Comparison of ENCODE assay signal across 8 cellular contexts in genomic region chr16:1342526-1343427, GRCh38. TPM values are rescaled to one million over a fixed set of nuclear protein-coding genes. Genes with fewer than 3 reads are reported as not detected.
DNase-seq lines count a peak whose midpoint lies in the region; ATAC-seq and TF ChIP-seq lines count a peak whose summit lies in the region.

No MANE protein-coding gene starts in this region.

- peak overlapping the region; percentile 66 to 83 (median 79) for H3K4me3 Mint-ChIP-seq in CD4-positive, alpha-beta memory T cell
- peak overlapping the region; percentile 78 for H3K4me3 Mint-ChIP-seq in activated CD4-positive, alpha-beta T cell treated with anti-CD3 and anti-CD28 coated beads, Interleukin-2, amount 10 ng/mL, durations not matched to agents 24 days and 14 days

- H3K4me3 ChIP-seq in CD4-positive, alpha-beta memory T cell (ENCODE audit: low read length in 2 of 2), result peak overlapping the region in 1 of 2 donors; percentile 63
- H3K4me3 ChIP-seq in lower leg skin (ENCODE audit: low read depth, poor library complexity, severe bottlenecking), result no peak overlapping the region

- H3K27ac ChIP-seq in CD4-positive, alpha-beta memory T cell (ENCODE audit: low read depth, low read length), result peak overlapping the region; percentile 15

- no peaks in the 10 kb centered on the region for H3K9me3 Mint-ChIP-seq in CD4-positive, alpha-beta memory T cell
- H3K9me3 Mint-ChIP-seq in activated CD4-positive, alpha-beta T cell treated with anti-CD3 and anti-CD28 coated beads, Interleukin-2, amount 10 ng/mL, durations not matched to agents 24 days and 14 days, result no peaks in the 10 kb centered on the region

- H3K36me3 Mint-ChIP-seq in CD4-positive, alpha-beta memory T cell, result peaks cover 0 to 5% of the 10 kb centered on the region in 2 donors
- no peaks in the 10 kb centered on the region for H3K36me3 Mint-ChIP-seq in activated CD4-positive, alpha-beta T cell treated with anti-CD3 and anti-CD28 coated beads, Interleukin-2, amount 10 ng/mL, durations not matched to agents 24 days and 14 days (ENCODE audit: low read depth)

- no peaks in the 10 kb centered on the region for H3K27me3 ChIP-seq in CD4-positive, alpha-beta memory T cell (ENCODE audit: insufficient read depth, low read length)

- POLR2A ChIA-PET in CD4-positive, alpha-beta memory T cell (lab: Charles Lee; ENCODE audit: partially characterized antibody), result interaction anchor here (0.7 to 2.3 kb wide), 9 partner anchors 8 to 79 kb away, joined by 3 to 16 read pairs (median 5); partner anchors contain the start of genes BAIAP3 and UBE2I

- intact Hi-C loops in CD4-positive, alpha-beta memory T cell (cut with micrococcal nuclease), result loop anchor here (1.0 to 2.0 kb wide), 3 partner anchors 9 to 42 kb away; partner anchors contain the start of genes BAIAP3 and UBE2I
- intact Hi-C loops in activated CD4-positive, alpha-beta T cell treated with anti-CD3 and anti-CD28 coated beads, Interleukin-2, amount 10 ng/mL, durations not matched to agents 24 days and 14 days (cut with micrococcal nuclease), result loop anchor here (2.0 kb wide), 2 partner anchors 34 to 362 kb away; partner anchors contain the start of gene UBE2I
- intact Hi-C loops in lower leg skin (cut with DNase I; ENCODE audit: low total_unique reads), result no loop called here

- H3K36me3 ChIP-seq in CD4-positive, alpha-beta memory T cell (ENCODE audit: insufficient read depth, low read length), result no peaks in the 10 kb centered on the region

- ATAC-seq in GM19455 (IDR thresholded peaks at IDR 0.05; ENCODE audit: unreplicated experiment), result peak; percentile 89
- peak; percentile 60 for ATAC-seq in HG03565 (IDR thresholded peaks at IDR 0.05; ENCODE audit: unreplicated experiment)

- H3K27ac Mint-ChIP-seq in CD4-positive, alpha-beta memory T cell, result peak overlapping the region; percentile 7 to 85 (median 59)
- H3K27ac Mint-ChIP-seq in activated CD4-positive, alpha-beta T cell treated with anti-CD3 and anti-CD28 coated beads, Interleukin-2, amount 10 ng/mL, durations not matched to agents 24 days and 14 days, result peak overlapping the region; percentile 60

- WGBS in lower leg skin, 2 donors, result 3 to 5% methylated on average over 41 to 44 of the region's 49 CpGs

- CTCF ChIA-PET in CD4-positive, alpha-beta memory T cell (lab: Charles Lee; ENCODE audit: partially characterized antibody), result interaction anchor here (0.7 to 2.1 kb wide), 5 partner anchors 10 to 43 kb away, joined by 3 to 7 read pairs (median 5); partner anchors contain the start of gene BAIAP3

- peaks cover 19% of the 10 kb centered on the region for H3K4me1 ChIP-seq in CD4-positive, alpha-beta memory T cell (ENCODE audit: insufficient read depth, low read length)

- peaks cover 6 to 22% (median 15%) of the 10 kb centered on the region in 4 donors for H3K4me1 Mint-ChIP-seq in CD4-positive, alpha-beta memory T cell
- peaks cover 11% of the 10 kb centered on the region for H3K4me1 Mint-ChIP-seq in activated CD4-positive, alpha-beta T cell treated with anti-CD3 and anti-CD28 coated beads, Interleukin-2, amount 10 ng/mL, durations not matched to agents 24 days and 14 days

- TF ChIP-seq POLR2A in lower leg skin (IDR thresholded peaks at IDR 0.05), result no peak

- H3K9me3 ChIP-seq in CD4-positive, alpha-beta memory T cell (ENCODE audit: control insufficient read depth in 1 of 2, low read length in 2 of 2), result no peaks in the 10 kb centered on the region

- no peaks in the 10 kb centered on the region for H3K27me3 Mint-ChIP-seq in CD4-positive, alpha-beta memory T cell
- no peaks in the 10 kb centered on the region for H3K27me3 Mint-ChIP-seq in activated CD4-positive, alpha-beta T cell treated with anti-CD3 and anti-CD28 coated beads, Interleukin-2, amount 10 ng/mL, durations not matched to agents 24 days and 14 days

- peak; percentile 93 to 99 (median 96) for DNase-seq in CD4-positive, alpha-beta memory T cell
- DNase-seq in NCI-H526 treated with DMSO at 0.1 percent for 48 hours (lab: John Stamatoyannopoulos, UW) (peak; percentile 92), dermis microvascular lymphatic vessel endothelial cell (ENCODE audit: low read depth in 2 of 2) (peak; percentile 89 to 95), lower leg skin (ENCODE audit: low spot score in 2 of 2) (peak; percentile 92 to 98)
- peak; percentile 97 for DNase-seq in activated CD4-positive, alpha-beta T cell treated with anti-CD3 and anti-CD28 coated beads, Interleukin-2, amount 10 ng/mL, durations not matched to agents 24 days and 14 days
- DNase-seq in stimulated activated CD4-positive, alpha-beta T cell treated with anti-CD3 and anti-CD28 coated beads, TNF-alpha, amount 100 ng/mL, for 24 hours (ENCODE audit: low read depth in 3 of 3), result peak; percentile 78 to 93 (median 81)

- TF ChIP-seq CTCF in lower leg skin (IDR thresholded peaks at IDR 0.05), result no peak

RNA-seq across cellular contexts. Expression of gene TSR3, which starts 8.9 kb away (rescaled TPM):
- 10 to 100 TPM; 38.1 to 40.3 TPM for total RNA-seq in CD4-positive, alpha-beta memory T cell
- polyA plus RNA-seq in CD4-positive, alpha-beta memory T cell, result 100 to 1,000 TPM in 1 of 2 donors, 10 to 100 TPM in 1; 99.0 to 116 TPM
- 81.5 and 88.2 TPM in 2 replicates for total RNA-seq in activated CD4-positive, alpha-beta T cell treated with anti-CD3 and anti-CD28 coated beads, Interleukin-2, amount 10 ng/mL, durations not matched to agents 24 days and 14 days
- 53.7 and 58.4 TPM in 2 replicates for total RNA-seq in dermis microvascular lymphatic vessel endothelial cell
- total RNA-seq in lower leg skin, result 100 to 1,000 TPM in 1 of 4 donors, 10 to 100 TPM in 3; 76.8 to 106 (median 90.5) TPM

RNA-seq across cellular contexts. Expression of gene GNPTG, which starts 9.0 kb away (rescaled TPM):
- 10 to 100 TPM; 58.7 to 61.5 TPM for total RNA-seq in CD4-positive, alpha-beta memory T cell
- polyA plus RNA-seq in CD4-positive, alpha-beta memory T cell, result 10 to 100 TPM; 51.8 to 53.7 TPM
- 23.3 and 23.9 TPM in 2 replicates for total RNA-seq in activated CD4-positive, alpha-beta T cell treated with anti-CD3 and anti-CD28 coated beads, Interleukin-2, amount 10 ng/mL, durations not matched to agents 24 days and 14 days
- total RNA-seq in dermis microvascular lymphatic vessel endothelial cell (16.8 and 36.2 TPM in 2 replicates), lower leg skin (10 to 100 TPM; 46.5 to 65.7 (median 60.0) TPM)

RNA-seq across cellular contexts. Expression of gene BAIAP3, which starts 9.3 kb away (rescaled TPM):
- total RNA-seq in CD4-positive, alpha-beta memory T cell, result 10 to 100 TPM; 18.3 to 19.7 TPM
- 1 to 10 TPM; 1.0 to 6.7 TPM for polyA plus RNA-seq in CD4-positive, alpha-beta memory T cell
- 0.30 TPM in 1 of 2 replicates, not detected in the other for total RNA-seq in activated CD4-positive, alpha-beta T cell treated with anti-CD3 and anti-CD28 coated beads, Interleukin-2, amount 10 ng/mL, durations not matched to agents 24 days and 14 days
- 0.64 and 1.6 TPM in 2 replicates for total RNA-seq in dermis microvascular lymphatic vessel endothelial cell
- 1 to 10 TPM; 1.5 to 5.4 (median 2.4) TPM for total RNA-seq in lower leg skin

RNA-seq across cellular contexts. Expression of gene UBE2I, which starts 33.3 kb away (rescaled TPM):
- 100 to 1,000 TPM; 170 to 177 TPM for total RNA-seq in CD4-positive, alpha-beta memory T cell
- 100 to 1,000 TPM; 100 to 106 TPM for polyA plus RNA-seq in CD4-positive, alpha-beta memory T cell
- 269 and 278 TPM in 2 replicates for total RNA-seq in activated CD4-positive, alpha-beta T cell treated with anti-CD3 and anti-CD28 coated beads, Interleukin-2, amount 10 ng/mL, durations not matched to agents 24 days and 14 days
- total RNA-seq in dermis microvascular lymphatic vessel endothelial cell (34.1 and 40.1 TPM in 2 replicates), lower leg skin (100 to 1,000 TPM in 1 of 4 donors, 10 to 100 TPM in 3; 42.1 to 138 (median 47.4) TPM)
